ENCODE assay signal across 13 cellular contexts in the genomic region with DNA sequence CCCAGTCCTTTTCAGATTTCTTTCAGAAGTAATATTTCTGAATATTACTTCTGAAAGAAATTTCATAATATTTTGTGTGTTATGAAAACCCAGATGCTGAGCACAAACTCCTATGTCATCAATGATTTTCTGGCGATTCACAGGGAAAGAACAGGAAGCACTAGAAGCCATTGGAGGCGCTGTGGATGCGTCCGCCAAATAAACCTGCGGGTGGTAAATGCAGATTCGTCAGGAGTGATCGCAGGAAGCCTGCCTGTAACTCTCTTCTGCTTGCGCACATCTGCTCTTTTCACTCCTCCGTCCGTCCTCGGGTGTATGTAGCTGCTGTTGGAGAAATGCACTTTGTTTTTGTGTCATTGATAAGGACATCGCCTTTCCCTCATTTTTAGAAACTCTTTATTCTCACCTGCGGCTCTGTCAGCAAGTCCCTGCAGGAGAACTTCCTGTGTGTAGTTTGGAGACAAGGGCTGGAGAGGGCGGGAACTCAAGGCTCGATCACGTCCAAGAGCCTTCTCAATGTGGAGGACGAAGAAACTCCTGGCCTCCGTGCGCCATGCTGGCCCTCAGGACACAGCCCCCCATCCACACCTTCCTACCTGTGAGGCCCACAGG.
"Had no signal": no experiment of that assay in that cellular context is flagged by ENCODE, and none has a peak within 500 bp of the region (broad histone marks: within the 10 kb centered on the region; RNA-seq: fewer than 3 reads in every experiment).

No MANE protein-coding gene starts in this region.

- H3K9me3 ChIP-seq: colonic mucosa, esophagus squamous epithelium, lower lobe of right lung, ovary had no signal

- H3K36me3 ChIP-seq: colonic mucosa, esophagus squamous epithelium, lower lobe of right lung, ovary had no signal

- H3K27me3 ChIP-seq: colonic mucosa, ovary had no signal

- DNase-seq: activated CD4-positive, alpha-beta T cell treated with anti-CD3 and anti-CD28 coated beads, Interleukin-2, amount 50 U/mL, for 1 hour; activated CD8-positive, alpha-beta memory T cell treated with anti-CD3 and anti-CD28 coated beads for 24 hours; activated naive CD4-positive, alpha-beta T cell; activated naive CD8-positive, alpha-beta T cell treated with anti-CD3 and anti-CD28 coated beads, Interleukin-2, amount 10 ng/mL, durations not matched to agents 7 days and 5 days; central memory CD4-positive, alpha-beta T cell; colonic mucosa; esophagus squamous epithelium; hippocampal formation; left colon; lower lobe of right lung; midbrain; ovary; stimulated activated CD4-positive, alpha-beta T cell treated with anti-CD3 and anti-CD28 coated beads, Interleukin-1b, Interleukin-23, amount 100 ng/mL, for 48 hours had no signal

- H3K4me1 ChIP-seq: colonic mucosa, esophagus squamous epithelium, lower lobe of right lung had no signal

- ATAC-seq: left colon, lower lobe of right lung had no signal

- H3K27ac ChIP-seq: colonic mucosa, esophagus squamous epithelium, lower lobe of right lung, ovary had no signal

- H3K4me3 ChIP-seq: colonic mucosa, esophagus squamous epithelium, lower lobe of right lung, ovary had no signal
